11 cellular contexts compared by ENCODE assay signal in the genomic region with DNA sequence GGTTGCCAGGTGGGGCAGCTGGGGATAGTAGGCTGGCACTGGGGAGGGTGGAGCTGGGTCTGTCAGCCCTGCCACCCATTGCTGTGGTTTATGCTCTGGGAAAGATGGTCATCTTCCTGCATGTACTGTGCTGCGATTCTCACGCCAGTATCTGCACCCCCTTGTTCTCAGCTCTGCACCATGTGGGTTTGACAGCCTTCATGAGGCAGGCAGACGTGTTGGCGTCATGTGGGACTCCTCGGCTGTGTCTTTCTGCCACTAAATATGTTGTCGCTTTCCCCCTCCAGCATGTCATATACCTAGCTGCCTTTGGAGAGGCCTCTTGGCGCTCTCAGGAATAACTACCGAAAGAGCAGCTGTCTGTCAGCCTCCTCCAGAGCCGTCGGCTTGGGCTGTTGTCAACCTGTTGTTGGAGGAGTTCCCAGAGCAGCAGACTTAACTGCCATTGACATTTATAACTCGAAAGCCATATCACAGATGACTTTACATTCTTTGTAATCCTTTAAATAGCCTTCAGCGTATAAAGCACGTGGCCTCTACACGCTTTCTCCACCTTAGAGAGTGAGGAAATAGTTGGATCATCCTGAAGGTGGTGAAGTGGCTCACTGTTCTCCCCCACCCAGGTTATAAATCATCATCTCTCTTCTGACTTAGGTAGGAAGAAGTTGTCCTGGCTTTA.
DNase-seq lines count a peak whose midpoint lies in the region; ATAC-seq and TF ChIP-seq lines count a peak whose summit lies in the region.
"Had no signal": no experiment of that assay in that cellular context is flagged by ENCODE, and none has a peak within 500 bp of the region (broad histone marks: within the 10 kb centered on the region; RNA-seq: fewer than 3 reads in every experiment).

No MANE protein-coding gene starts in this region.

- WGBS in thyroid gland, 2 donors, result 39 to 59% methylated on average over 14 of the region's 14 CpGs

- no peak for ATAC-seq in GM21786 (IDR thresholded peaks at IDR 0.05; ENCODE audit: unreplicated experiment)

- no peak for DNase-seq in activated CD4-positive, alpha-beta T cell treated with anti-CD3 and anti-CD28 coated beads, Interleukin-2, amount 10 ng/mL, durations not matched to agents 7 days and 5 days
- DNase-seq in activated CD4-positive, alpha-beta T cell treated with anti-CD3 and anti-CD28 coated beads for 48 hours, result no peak
- peak; percentile 18 for DNase-seq in SHP77 treated with DMSO at 0.1 percent for 48 hours (lab: John Stamatoyannopoulos, UW)
- peak; percentile 22 to 32 (median 28) for DNase-seq in immature natural killer cell
- DNase-seq in thyroid gland, result peak; percentile 54 to 65
- DNase-seq in GM13976 (ENCODE audit: low spot score), result no peak
- no peak for DNase-seq in ascending aorta (ENCODE audit: low spot score in 2 of 2)
- DNase-seq: activated CD4-positive, alpha-beta T cell treated with anti-CD3 and anti-CD28 coated beads, Interleukin-2, amount 50 U/mL, for 48 hours; mesendoderm had no signal

- no peak overlapping the region for H3K4me3 ChIP-seq in thyroid gland (replicated peaks in 1 of 3)
- no peak overlapping the region for H3K4me3 ChIP-seq in ascending aorta
- H3K4me3 ChIP-seq: tibial nerve had no signal

- POLR2A ChIA-PET in activated CD4-positive, alpha-beta T cell treated with anti-CD3 and anti-CD28 coated beads, Interleukin-2, amount 10 ng/mL, durations not matched to agents 7 days and 5 days (lab: Charles Lee), result no interaction called here

- peaks cover 2% of the 10 kb centered on the region for H3K36me3 Mint-ChIP-seq in activated CD4-positive, alpha-beta T cell treated with anti-CD3 and anti-CD28 coated beads, Interleukin-2, amount 10 ng/mL, durations not matched to agents 7 days and 5 days (ENCODE audit: low read depth)
- no peaks in the 10 kb centered on the region for H3K36me3 Mint-ChIP-seq in immature natural killer cell

- H3K9me3 Mint-ChIP-seq in activated CD4-positive, alpha-beta T cell treated with anti-CD3 and anti-CD28 coated beads, Interleukin-2, amount 10 ng/mL, durations not matched to agents 7 days and 5 days, result no peaks in the 10 kb centered on the region
- H3K9me3 Mint-ChIP-seq in immature natural killer cell, result no peaks in the 10 kb centered on the region

- peak overlapping the region; percentile 37 for H3K27ac Mint-ChIP-seq in activated CD4-positive, alpha-beta T cell treated with anti-CD3 and anti-CD28 coated beads, Interleukin-2, amount 10 ng/mL, durations not matched to agents 7 days and 5 days
- H3K27ac Mint-ChIP-seq in immature natural killer cell, result peak overlapping the region; percentile 3 to 67 (median 56)

- in situ Hi-C loops in GM13976 (cut with MboI; ENCODE audit: low sequenced_read_pairs, unreplicated experiment), result no loop called here

- no peak overlapping the region for H3K4me3 Mint-ChIP-seq in activated CD4-positive, alpha-beta T cell treated with anti-CD3 and anti-CD28 coated beads, Interleukin-2, amount 10 ng/mL, durations not matched to agents 7 days and 5 days
- H3K4me3 Mint-ChIP-seq in immature natural killer cell, result peak overlapping the region; percentile 7 to 73 (median 67)

- no peak for TF ChIP-seq POLR2A in thyroid gland (IDR thresholded peaks at IDR 0.05)

- H3K4me1 ChIP-seq in thyroid gland (peaks cover 31 to 58% of the 10 kb centered on the region in 2 donors), ascending aorta (peaks cover 0 to 14% of the 10 kb centered on the region in 2 donors)

- H3K27me3 ChIP-seq in thyroid gland, result no peaks in the 10 kb centered on the region
- H3K27me3 ChIP-seq in ascending aorta, result no peaks in the 10 kb centered on the region
- H3K27me3 ChIP-seq: tibial nerve had no signal

- no peaks in the 10 kb centered on the region for H3K27me3 Mint-ChIP-seq in activated CD4-positive, alpha-beta T cell treated with anti-CD3 and anti-CD28 coated beads, Interleukin-2, amount 10 ng/mL, durations not matched to agents 7 days and 5 days
- peaks cover 0 to 2% (median 0%) of the 10 kb centered on the region in 3 donors for H3K27me3 Mint-ChIP-seq in immature natural killer cell (ENCODE audit: low read depth in 3 of 3)

- H3K36me3 ChIP-seq in thyroid gland (no peaks in the 10 kb centered on the region), ascending aorta (no peaks in the 10 kb centered on the region)
- H3K36me3 ChIP-seq: tibial nerve had no signal

- intact Hi-C loops in thyroid gland (cut with DNase I), result no loop called here
- intact Hi-C loops in ascending aorta (cut with DNase I), result no loop called here

- CTCF ChIA-PET in activated CD4-positive, alpha-beta T cell treated with anti-CD3 and anti-CD28 coated beads, Interleukin-2, amount 10 ng/mL, durations not matched to agents 7 days and 5 days (lab: Charles Lee), result interaction anchor here (1.2 kb wide), 1 partner anchor 25 kb away, joined by 3 read pairs; no protein-coding TSS in a partner anchor

- H3K9me3 ChIP-seq in thyroid gland (no peaks in the 10 kb centered on the region), ascending aorta (no peaks in the 10 kb centered on the region)
- H3K9me3 ChIP-seq: tibial nerve had no signal

- H3K4me1 Mint-ChIP-seq in activated CD4-positive, alpha-beta T cell treated with anti-CD3 and anti-CD28 coated beads, Interleukin-2, amount 10 ng/mL, durations not matched to agents 7 days and 5 days, result peaks cover 38% of the 10 kb centered on the region
- H3K4me1 Mint-ChIP-seq in immature natural killer cell, result peaks cover 48 to 74% of the 10 kb centered on the region in 2 donors

- TF ChIP-seq CTCF in thyroid gland (IDR thresholded peaks at IDR 0.05) (no peak), GM13976 (IDR thresholded peaks at IDR 0.05; ENCODE audit: borderline replicate concordance, control extremely low read depth, extremely low read depth, insufficient read depth, missing control alignments) (no peak), ascending aorta (IDR thresholded peaks at IDR 0.05) (no peak)

- H3K27ac ChIP-seq in thyroid gland (no peak overlapping the region), ascending aorta (no peak overlapping the region)
- H3K27ac ChIP-seq: tibial nerve had no signal

Comparison
In these comparisons a context has a peak if more than half of its experiments do, and no peak if none do; other contexts are left out.
1. DNase-seq: peak in SHP77 treated with DMSO at 0.1 percent for 48 hours (single experiment), immature natural killer cell (3 of 3) and thyroid gland (2 of 2); none in activated CD4-positive, alpha-beta T cell treated with anti-CD3 and anti-CD28 coated beads, Interleukin-2, amount 10 ng/mL, durations not matched to agents 7 days and 5 days (single experiment), activated CD4-positive, alpha-beta T cell treated with anti-CD3 and anti-CD28 coated beads for 48 hours (single experiment), GM13976 (single experiment) and ascending aorta (0 of 2).